Comparison of ENCODE assay signal across 23 cellular contexts in genomic region chr17:2385240-2386202, GRCh38. TPM values are rescaled to one million over a fixed set of nuclear protein-coding genes. Genes with fewer than 3 reads are reported as not detected.
DNase-seq lines count a peak whose midpoint lies in the region; ATAC-seq, FAIRE-seq and TF ChIP-seq lines count a peak whose summit lies in the region.
"Had no signal": no experiment of that assay in that cellular context is flagged by ENCODE, and none has a peak within 500 bp of the region (broad histone marks: within the 10 kb centered on the region; RNA-seq: fewer than 3 reads in every experiment).

No MANE protein-coding gene starts in this region.

- intact Hi-C loops in kidney (cut with DNase I) (no loop called here), prostate gland (cut with DNase I) (no loop called here)

- no peaks in the 10 kb centered on the region; the same call in 1 of the 2 replicates for H3F3A ChIP-seq in GM23338 (replicated peaks; ENCODE audit: low read depth)

- no peak for TF ChIP-seq POLR2A in prostate gland (IDR thresholded peaks at IDR 0.05)

- H3K27ac ChIP-seq in GM23338 (ENCODE audit: low read depth) (peak overlapping the region; percentile 55; the same call in 1 of the 2 replicates), kidney (ENCODE audit: low read depth in 2 of 2, low read length in 2 of 2) (peak overlapping the region; percentile 65 to 88), prostate gland (peak overlapping the region; percentile 32 to 81)
- H3K27ac ChIP-seq: upper lobe of left lung had no signal

- peak overlapping the region in 1 of 2 donors; percentile 43 for H3K9ac ChIP-seq in kidney (ENCODE audit: low read length in 2 of 2)

- H3K4me3 Mint-ChIP-seq in GM23338: no peak overlapping the region
- peak overlapping the region; percentile 25 for H3K4me3 Mint-ChIP-seq in T-helper 17 cell
- H3K4me3 Mint-ChIP-seq: immature natural killer cell had no signal

- no peaks in the 10 kb centered on the region for H3K9me2 ChIP-seq in GM23338 (ENCODE audit: insufficient read depth)

- H3K79me2 ChIP-seq in GM23338 (replicated peaks; ENCODE audit: insufficient read depth): peaks cover 7% of the 10 kb centered on the region; the same call in 1 of the 2 replicates

- H2AFZ ChIP-seq in GM23338: no peak overlapping the region

- no peak for TF ChIP-seq CTCF in GM23338 (conservative IDR thresholded peaks at IDR 0.05; ENCODE audit: low read depth in 2 of 2)
- no peak for TF ChIP-seq CTCF in kidney (IDR thresholded peaks at IDR 0.05; ENCODE audit: borderline replicate concordance, extremely low read depth, insufficient read depth)
- no peak for TF ChIP-seq CTCF in prostate gland (IDR thresholded peaks at IDR 0.05)

- DNase-seq in GM23338 (ENCODE audit: low spot score) (peak; percentile 38), T-helper 17 cell (no peak), kidney (peak; percentile 76), prostate gland (ENCODE audit: low spot score) (no peak), GOT3 (lab: John Stamatoyannopoulos, UW) (no peak), SKM-1 (lab: John Stamatoyannopoulos, UW; ENCODE audit: unreplicated experiment) (no peak)
- no peak for DNase-seq in activated T-cell treated with anti-CD3 and anti-CD28 coated beads, Interleukin-2, amount 50 U/mL, for 1 hour
- DNase-seq: activated T-cell treated with anti-CD3 and anti-CD28 coated beads, Interleukin-2, amount 50 U/mL, for 48 hours; DND-41; heart right ventricle; immature natural killer cell; NCI-H1092; NCI-H2029; NCI-H226; NCI-H82; PC-3; stimulated activated CD4-positive, alpha-beta T cell treated with anti-CD3 and anti-CD28 coated beads, Interleukin-2, amount 100 ng/mL, for 24 hours; stimulated activated naive CD4-positive, alpha-beta T cell treated with Interleukin-2 at 50 U/mL for 16 hours had no signal

- no peak for FAIRE-seq in kidney (lab: Jason Lieb, UNC)
- FAIRE-seq: H54 had no signal

- ATAC-seq in GM23338: peak; percentile 42
- ATAC-seq in T-helper 17 cell: no peak
- no peak for ATAC-seq in HG03280 (IDR thresholded peaks at IDR 0.05; ENCODE audit: unreplicated experiment)
- ATAC-seq: activated naive CD4-positive, alpha-beta T cell treated with anti-CD3 and anti-CD28 coated beads, Interleukin-2, amount 50 U/mL, for 72 hours; heart right ventricle; PC-3 had no signal

- H3K9me3 ChIP-seq in T-helper 17 cell (ENCODE audit: control insufficient read depth, low read length, poor library complexity, severe bottlenecking) (no peaks in the 10 kb centered on the region), kidney (ENCODE audit: control insufficient read depth in 1 of 2, low read length in 2 of 2) (no peaks in the 10 kb centered on the region), prostate gland (no peaks in the 10 kb centered on the region)
- H3K9me3 ChIP-seq: heart right ventricle, upper lobe of left lung had no signal

- H3K36me3 Mint-ChIP-seq in GM23338 (ENCODE audit: low read depth) (peaks cover 9% of the 10 kb centered on the region; the same call in 2 of the 3 replicates), T-helper 17 cell (ENCODE audit: low read depth) (peaks cover 8% of the 10 kb centered on the region)
- H3K36me3 Mint-ChIP-seq: activated naive CD4-positive, alpha-beta T cell treated with anti-CD3 and anti-CD28 coated beads, Interleukin-2, amount 50 U/mL, for 72 hours had no signal

- H3K27me3 ChIP-seq in GM23338 (ENCODE audit: insufficient read depth): no peaks in the 10 kb centered on the region
- no peaks in the 10 kb centered on the region for H3K27me3 ChIP-seq in prostate gland (replicated peaks; ENCODE audit: insufficient read depth)
- H3K27me3 ChIP-seq: heart right ventricle, upper lobe of left lung had no signal

- H3K4me1 ChIP-seq in GM23338 (ENCODE audit: insufficient read depth) (peaks cover 18% of the 10 kb centered on the region), kidney (ENCODE audit: control insufficient read depth in 1 of 2, insufficient read depth in 1 of 2, low read depth in 1 of 2, low read length in 2 of 2) (peaks cover 8 to 14% of the 10 kb centered on the region in 2 donors), prostate gland (replicated peaks) (peaks cover 15% of the 10 kb centered on the region)

- H3K27me3 Mint-ChIP-seq in GM23338 (ENCODE audit: insufficient read depth, low read depth, poor library complexity): peaks cover 20% of the 10 kb centered on the region
- no peaks in the 10 kb centered on the region for H3K27me3 Mint-ChIP-seq in T-helper 17 cell

- H3K27ac Mint-ChIP-seq in GM23338 (no peak overlapping the region), T-helper 17 cell (no peak overlapping the region)
- H3K27ac Mint-ChIP-seq: activated naive CD4-positive, alpha-beta T cell treated with anti-CD3 and anti-CD28 coated beads, Interleukin-2, amount 50 U/mL, for 72 hours had no signal

- whole genome bisulfite sequencing in prostate gland: 75% methylated on average over 18 of the region's 18 CpGs

- H3K4me1 Mint-ChIP-seq in GM23338: peaks cover 37% of the 10 kb centered on the region
- peaks cover 19% of the 10 kb centered on the region for H3K4me1 Mint-ChIP-seq in T-helper 17 cell

- H3K36me3 ChIP-seq in GM23338 (ENCODE audit: insufficient read depth) (no peaks in the 10 kb centered on the region), kidney (ENCODE audit: control insufficient read depth in 1 of 2, insufficient read depth in 2 of 2, low read length in 2 of 2) (peaks cover 0 to 9% of the 10 kb centered on the region in 2 donors), prostate gland (peaks cover 10 to 12% of the 10 kb centered on the region in 2 donors)

- H4K20me1 ChIP-seq in GM23338 (replicated peaks; ENCODE audit: insufficient read depth): no peaks in the 10 kb centered on the region; the same call in 1 of the 2 replicates

- H3K4me2 ChIP-seq in GM23338: peak overlapping the region; percentile 38; the same call in 1 of the 2 replicates

- H3K4me3 ChIP-seq in GM23338 (no peak overlapping the region), kidney (ENCODE audit: low read length in 2 of 2) (no peak overlapping the region), prostate gland (no peak overlapping the region)
- H3K4me3 ChIP-seq: heart right ventricle, lung, upper lobe of left lung had no signal

- no peaks in the 10 kb centered on the region for H3K9me3 Mint-ChIP-seq in GM23338
- H3K9me3 Mint-ChIP-seq: activated naive CD4-positive, alpha-beta T cell treated with anti-CD3 and anti-CD28 coated beads, Interleukin-2, amount 50 U/mL, for 72 hours; immature natural killer cell had no signal

TF ChIP-seq in GM23338, 12 proteins besides CTCF, POLR2A, EP300 and RAD21 (continues in another document):
- TF ChIP-seq REST (IDR thresholded peaks at IDR 0.05; ENCODE audit: unreplicated experiment): no peak
- TF ChIP-seq NANOG (IDR thresholded peaks at IDR 0.05; ENCODE audit: borderline replicate concordance): no peak
- TF ChIP-seq POLR2AphosphoS5 (IDR thresholded peaks at IDR 0.05; ENCODE audit: low read depth): no peak
- no peak for TF ChIP-seq EZH2 (IDR thresholded peaks at IDR 0.05; ENCODE audit: low read depth, unreplicated experiment)

RNA-seq across cellular contexts. Expression of gene MNT, which starts 15.3 kb away (rescaled TPM):
- total RNA-seq in GM23338 (2014; rRNA removed; shearing (Covaris generic)): 6.4 and 10.4 TPM in 2 replicates
- 5.7 and 6.7 TPM in 2 replicates for polyA plus RNA-seq in GM23338 (2016; fragmentation: Nextera tagmentation; extraction: Ambion mirVana)
- 100 to 1,000 TPM in 1 of 2 donors, 10 to 100 TPM in 1; 92.9 to 110 TPM for total RNA-seq in T-helper 17 cell
- 39.8 TPM for total RNA-seq in kidney
- 3.7 TPM for polyA plus RNA-seq in kidney (ENCODE audit: insufficient read depth, low read depth, low replicate concordance)
- total RNA-seq in prostate gland: 10 to 100 TPM; 14.8 to 32.0 TPM

RNA-seq across cellular contexts. Expression of gene SGSM2, which starts 48.2 kb away (rescaled TPM):
- total RNA-seq in GM23338 (2014; rRNA removed; shearing (Covaris generic)): 38.9 and 52.4 TPM in 2 replicates
- polyA plus RNA-seq in GM23338 (2016; fragmentation: Nextera tagmentation; extraction: Ambion mirVana) (13.7 and 14.3 TPM in 2 replicates), kidney (ENCODE audit: insufficient read depth, low read depth, low replicate concordance) (33.7 TPM)
- total RNA-seq in T-helper 17 cell (100 to 1,000 TPM; 119 to 128 TPM), kidney (58.0 TPM), prostate gland (100 to 1,000 TPM; 118 to 172 TPM)

RNA-seq across cellular contexts. Expression of gene TSR1, which starts 49.3 kb away (rescaled TPM):
- 72.7 and 108 TPM in 2 replicates for total RNA-seq in GM23338 (2014; rRNA removed; shearing (Covaris generic))
- polyA plus RNA-seq in GM23338 (2016; fragmentation: Nextera tagmentation; extraction: Ambion mirVana) (31.3 and 36.9 TPM in 2 replicates), kidney (ENCODE audit: insufficient read depth, low read depth, low replicate concordance) (9.1 TPM)
- total RNA-seq in T-helper 17 cell (10 to 100 TPM; 24.9 to 35.4 TPM), kidney (24.4 TPM), prostate gland (10 to 100 TPM; 34.8 to 42.9 TPM)

Comparison
In these comparisons a context has a peak if more than half of its experiments do, and no peak if none do; other contexts are left out.
1. DNase-seq: peak in GM23338 (single experiment) and kidney (single experiment); none in T-helper 17 cell (0 of 3), prostate gland (single experiment), activated T-cell treated with anti-CD3 and anti-CD28 coated beads, Interleukin-2, amount 50 U/mL, for 1 hour (single experiment), GOT3 (single experiment) and SKM-1 (single experiment).
2. Peak in every context shown above with its lines, with median percentiles within 50 percentile points of each other: H3K27ac ChIP-seq.